ENCODE assay signal across 14 cellular contexts in the genomic region with DNA sequence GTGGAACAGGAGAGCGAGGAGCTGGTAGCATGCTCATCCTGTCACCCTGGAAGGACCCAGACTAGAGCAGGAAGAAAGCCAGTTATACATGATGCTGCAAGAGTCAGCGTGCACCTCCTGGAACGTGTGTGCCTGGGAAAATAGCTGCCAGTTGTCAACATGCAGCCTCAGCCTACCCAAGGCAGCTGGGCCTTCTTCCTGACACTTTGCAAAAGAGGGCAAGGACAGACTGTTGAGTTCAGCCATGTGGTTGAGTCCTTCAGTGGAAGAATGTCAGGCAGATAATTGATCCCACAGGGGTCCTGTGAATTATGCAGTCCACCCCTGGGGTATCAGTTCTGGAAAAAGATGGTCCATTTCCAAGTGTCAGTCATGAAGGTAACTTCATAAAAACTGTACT.
A peak's percentile ranks its signal among the peaks of the same experiment; 100 is the strongest.
DNase-seq lines count a peak whose midpoint lies in the region; ATAC-seq lines count a peak whose summit lies in the region.
"Had no signal": no experiment of that assay in that cellular context is flagged by ENCODE, and none has a peak within 500 bp of the region (broad histone marks: within the 10 kb centered on the region; RNA-seq: fewer than 3 reads in every experiment).

No MANE protein-coding gene starts in this region.

- no peak overlapping the region for H3K4me3 Mint-ChIP-seq in activated CD4-positive, alpha-beta T cell treated with anti-CD3 and anti-CD28 coated beads, Interleukin-2, amount 10 ng/mL, durations not matched to agents 24 days and 14 days
- H3K4me3 Mint-ChIP-seq: CD4-positive, alpha-beta memory T cell had no signal

- H3K4me1 Mint-ChIP-seq in activated CD4-positive, alpha-beta T cell treated with anti-CD3 and anti-CD28 coated beads, Interleukin-2, amount 10 ng/mL, durations not matched to agents 24 days and 14 days: no peaks in the 10 kb centered on the region

- no peak overlapping the region for H2AFZ ChIP-seq in mesenchymal stem cell (ENCODE audit: low read depth, low read length)

- peak overlapping the region in 1 of 2 experiments; percentile 70 for H2BK12ac ChIP-seq in mesenchymal stem cell (ENCODE audit: low read length in 2 of 2)

- peaks cover 0 to 14% of the 10 kb centered on the region in 2 experiments for H3K36me3 ChIP-seq in mesenchymal stem cell (ENCODE audit: control insufficient read depth in 1 of 2, insufficient read depth in 2 of 2, low read depth in 1 of 2, low read length in 2 of 2)
- H3K36me3 ChIP-seq: BE2C had no signal

- no peaks in the 10 kb centered on the region for H3K9me3 ChIP-seq in mesenchymal stem cell (ENCODE audit: control insufficient read depth, low read length)
- H3K9me3 ChIP-seq: BE2C had no signal

- H3K23ac ChIP-seq in mesenchymal stem cell (ENCODE audit: low read length in 2 of 2): no peak overlapping the region

- DNase-seq in mesenchymal stem cell: no peak
- peak; percentile 66 for DNase-seq in smooth muscle cell of the brain vasculature (ENCODE audit: low read depth, low spot score)
- no peak for DNase-seq in activated CD4-positive, alpha-beta T cell treated with anti-CD3 and anti-CD28 coated beads, Interleukin-2, amount 10 ng/mL, durations not matched to agents 24 days and 14 days
- no peak for DNase-seq in midbrain (lab: John Stamatoyannopoulos, UW)
- DNase-seq: BE2C; CD4-positive, alpha-beta memory T cell; Karpas-422; NCI-H187 treated with DMSO at 0.1 percent for 48 hours; NCI-H524; PC-3 had no signal

- H2BK120ac ChIP-seq in mesenchymal stem cell (ENCODE audit: low read depth, low read length): no peak overlapping the region

- intact Hi-C loops in activated CD4-positive, alpha-beta T cell treated with anti-CD3 and anti-CD28 coated beads, Interleukin-2, amount 10 ng/mL, durations not matched to agents 24 days and 14 days (cut with micrococcal nuclease): no loop called here

- H3K27ac ChIP-seq in angular gyrus (ENCODE audit: low read depth, low read length) (peak overlapping the region; percentile 13), cingulate gyrus (ENCODE audit: low read depth, low read length) (peak overlapping the region; percentile 6), mesenchymal stem cell (ENCODE audit: low read length, poor library complexity, severe bottlenecking) (peak overlapping the region; percentile 19)

- no peak overlapping the region for H3K27ac Mint-ChIP-seq in activated CD4-positive, alpha-beta T cell treated with anti-CD3 and anti-CD28 coated beads, Interleukin-2, amount 10 ng/mL, durations not matched to agents 24 days and 14 days
- H3K27ac Mint-ChIP-seq: CD4-positive, alpha-beta memory T cell had no signal

- H3K79me1 ChIP-seq in mesenchymal stem cell (replicated peaks; ENCODE audit: low read length, poor library complexity, severe bottlenecking): peaks cover 17% of the 10 kb centered on the region

- H2BK5ac ChIP-seq in mesenchymal stem cell (ENCODE audit: low read depth, low read length, poor library complexity, severe bottlenecking): no peak overlapping the region

- peak overlapping the region; percentile 19 for H2AK5ac ChIP-seq in mesenchymal stem cell (ENCODE audit: low read length, severe bottlenecking)

- peak overlapping the region in 1 of 2 experiments; percentile 49 for H3K4ac ChIP-seq in mesenchymal stem cell (ENCODE audit: low read depth in 1 of 2, low read length in 2 of 2)

- H3K36me3 Mint-ChIP-seq in activated CD4-positive, alpha-beta T cell treated with anti-CD3 and anti-CD28 coated beads, Interleukin-2, amount 10 ng/mL, durations not matched to agents 24 days and 14 days (ENCODE audit: low read depth): no peaks in the 10 kb centered on the region
- H3K36me3 Mint-ChIP-seq: CD4-positive, alpha-beta memory T cell had no signal

- no peak for ATAC-seq in GM18861 (IDR thresholded peaks at IDR 0.05; ENCODE audit: unreplicated experiment)
- ATAC-seq: HepG2, PC-3 had no signal

- no peak overlapping the region for H3K14ac ChIP-seq in mesenchymal stem cell (ENCODE audit: low read length in 2 of 2)

- H3K4me1 ChIP-seq in mesenchymal stem cell (ENCODE audit: control insufficient read depth, insufficient read depth, low read depth, low read length): peaks cover 43% of the 10 kb centered on the region
- H3K4me1 ChIP-seq: BE2C had no signal

- H3K27me3 ChIP-seq in mesenchymal stem cell (ENCODE audit: control insufficient read depth in 1 of 2, insufficient read depth in 1 of 2, low read length in 2 of 2): no peaks in the 10 kb centered on the region
- H3K27me3 ChIP-seq: BE2C had no signal

- H3K9ac ChIP-seq in mesenchymal stem cell (ENCODE audit: low read length): no peak overlapping the region

- H3K18ac ChIP-seq in mesenchymal stem cell (ENCODE audit: low read depth in 1 of 2, low read length in 2 of 2): peak overlapping the region; percentile 46 to 86

- H4K8ac ChIP-seq in mesenchymal stem cell (ENCODE audit: low read length): no peak overlapping the region

- whole genome bisulfite sequencing in mesenchymal stem cell: 90% methylated on average over 3 of the region's 3 CpGs

- no peak overlapping the region for H3K4me2 ChIP-seq in mesenchymal stem cell (ENCODE audit: low read length, poor library complexity, severe bottlenecking)

- H3K4me3 ChIP-seq in mesenchymal stem cell (ENCODE audit: insufficient read depth in 1 of 2, low read depth in 1 of 2, low read length in 2 of 2): no peak overlapping the region

- H2BK15ac ChIP-seq in mesenchymal stem cell (ENCODE audit: low read depth, poor library complexity, severe bottlenecking): no peak overlapping the region

- no peaks in the 10 kb centered on the region for H3K9me3 Mint-ChIP-seq in activated CD4-positive, alpha-beta T cell treated with anti-CD3 and anti-CD28 coated beads, Interleukin-2, amount 10 ng/mL, durations not matched to agents 24 days and 14 days
- H3K9me3 Mint-ChIP-seq: CD4-positive, alpha-beta memory T cell had no signal

- H3K27me3 Mint-ChIP-seq in activated CD4-positive, alpha-beta T cell treated with anti-CD3 and anti-CD28 coated beads, Interleukin-2, amount 10 ng/mL, durations not matched to agents 24 days and 14 days: no peaks in the 10 kb centered on the region

- peak overlapping the region; percentile 5 for H4K91ac ChIP-seq in mesenchymal stem cell (ENCODE audit: low read length)
